In the genomic region with DNA sequence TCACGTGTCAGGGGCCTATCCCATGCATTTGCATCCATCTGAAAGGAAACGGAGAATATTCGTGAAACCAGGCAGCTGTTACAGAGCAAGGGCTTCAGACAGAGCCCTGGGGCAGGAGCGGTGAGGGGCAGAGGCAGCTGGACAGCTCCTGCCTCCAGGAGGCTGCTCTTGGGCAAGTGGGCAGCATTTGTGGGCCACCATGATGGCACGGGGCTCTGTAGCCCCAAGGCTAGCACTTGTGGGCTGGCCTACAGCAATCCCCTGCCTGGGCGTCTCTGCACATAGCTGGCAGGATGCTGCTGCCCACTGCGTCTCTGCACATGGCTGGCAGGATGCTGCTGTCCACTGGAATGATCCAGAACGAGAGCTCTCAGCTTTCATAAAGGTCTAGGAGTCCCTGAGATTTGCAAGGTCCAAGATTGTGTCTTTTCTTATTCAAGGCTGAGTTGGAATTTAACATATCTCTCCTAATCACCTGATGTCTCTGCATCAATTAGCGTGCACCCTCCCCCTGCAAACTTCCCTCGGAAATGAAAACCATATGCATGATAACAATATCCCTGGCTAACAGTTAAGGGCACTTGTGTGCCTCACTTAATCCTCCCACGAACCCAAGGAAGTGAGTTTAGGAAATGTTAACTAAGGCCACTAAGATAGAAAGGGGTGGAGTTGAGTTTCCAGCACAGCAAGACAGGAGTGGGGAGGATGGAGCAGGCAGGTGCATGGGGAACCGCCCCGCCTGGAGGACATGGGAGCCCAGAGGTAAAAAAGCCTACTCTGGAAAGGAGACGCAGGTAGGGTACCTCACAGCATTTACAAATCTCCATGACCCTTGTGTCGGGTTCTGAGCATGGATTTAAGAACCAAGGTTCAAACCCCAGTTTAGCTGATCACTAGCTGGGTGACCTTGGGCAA, we compare ENCODE assay signal across 1 cellular context.
TF ChIP-seq lines count a peak whose summit lies in the region.

No MANE protein-coding gene starts in this region.

TF ChIP-seq in H1, 55 proteins besides CTCF, POLR2A, EP300 and RAD21:
- TF ChIP-seq EZH2 (IDR thresholded peaks at IDR 0.05; ENCODE audit: low read depth, low read length, severe bottlenecking) (no peak), TEAD4 (IDR thresholded peaks at IDR 0.05; ENCODE audit: low read depth, low read length) (no peak)
- TF ChIP-seq, protein P1, sequence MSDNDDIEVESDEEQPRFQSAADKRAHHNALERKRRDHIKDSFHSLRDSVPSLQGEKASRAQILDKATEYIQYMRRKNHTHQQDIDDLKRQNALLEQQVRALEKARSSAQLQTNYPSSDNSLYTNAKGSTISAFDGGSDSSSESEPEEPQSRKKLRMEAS (IDR thresholded peaks at IDR 0.05) = peak; percentile 30; the same call in 1 of the 2 replicates
